In genomic region chr17:64240741-64241347, GRCh38 we compare ENCODE assay signal across 11 cellular contexts. TPM values are rescaled to one million over a fixed set of nuclear protein-coding genes. Genes with fewer than 3 reads are reported as not detected.
DNase-seq lines count a peak whose midpoint lies in the region; ATAC-seq and TF ChIP-seq lines count a peak whose summit lies in the region.
"Had no signal": no experiment of that assay in that cellular context is flagged by ENCODE, and none has a peak within 500 bp of the region (broad histone marks: within the 10 kb centered on the region; RNA-seq: fewer than 3 reads in every experiment).

No MANE protein-coding gene starts in this region.

- ATAC-seq in SK-N-SH treated with all-trans-retinoic acid at 6 μM for 48 hours (peak; percentile 84), T-cell (replicated peaks in 1 of 4) (no peak), GM18517 (IDR thresholded peaks at IDR 0.05; ENCODE audit: unreplicated experiment) (no peak)
- ATAC-seq: stimulated activated memory B cell treated with anti-CD40 and anti-IgM and Interleukin-4, amounts not matched to agents 10 μg/mL and 1 μg/mL and 100 μg/mL, for 72 hours had no signal

- peaks cover 9% of the 10 kb centered on the region for H3K4me1 ChIP-seq in fibroblast of lung (ENCODE audit: control insufficient read depth, extremely low read depth, insufficient read depth, low read length)

- H3K4me2 ChIP-seq in fibroblast of lung (ENCODE audit: extremely low read depth, insufficient read depth, low read length), result peak overlapping the region; percentile 68

- CTCF ChIA-PET in T-cell (lab: Charles Lee), result no interaction called here

- H3K27me3 ChIP-seq in fibroblast of lung (ENCODE audit: control insufficient read depth, insufficient read depth, low read length), result no peaks in the 10 kb centered on the region

- no peaks in the 10 kb centered on the region for H3K79me2 ChIP-seq in fibroblast of lung (ENCODE audit: control insufficient read depth, insufficient read depth, low read length)

- H3K9me3 Mint-ChIP-seq in T-cell, result no peaks in the 10 kb centered on the region
- H3K9me3 Mint-ChIP-seq: CD4-positive, CD25-positive, alpha-beta regulatory T cell; stimulated activated memory B cell treated with anti-CD40 and anti-IgM and Interleukin-4, amounts not matched to agents 10 μg/mL and 1 μg/mL and 100 μg/mL, for 72 hours had no signal

- POLR2A ChIA-PET in T-cell (lab: Charles Lee), result no interaction called here

- H2AFZ ChIP-seq in fibroblast of lung (ENCODE audit: low read length), result no peak overlapping the region

- no peaks in the 10 kb centered on the region for H3K9me3 ChIP-seq in fibroblast of lung (ENCODE audit: control insufficient read depth, insufficient read depth, low read depth, low read length)

- no peaks in the 10 kb centered on the region for H3K36me3 ChIP-seq in fibroblast of lung (ENCODE audit: control insufficient read depth, insufficient read depth, low read length)

- DNase-seq in AG08396 (ENCODE audit: low spot score), result peak; percentile 61
- peak; percentile 91 to 94 for DNase-seq in fibroblast of lung (ENCODE audit: low read depth in 2 of 2)
- peak; percentile 61 for DNase-seq in myocyte (ENCODE audit: low read depth)
- DNase-seq in T-cell, result no peak
- no peak for DNase-seq in NCI-H226
- no peak for DNase-seq in NCI-H1694 (lab: John Stamatoyannopoulos, UW)
- DNase-seq: CD4-positive, CD25-positive, alpha-beta regulatory T cell; NCI-H2029 had no signal

- H3K27ac Mint-ChIP-seq in T-cell, result no peak overlapping the region
- H3K27ac Mint-ChIP-seq: stimulated activated memory B cell treated with anti-CD40 and anti-IgM and Interleukin-4, amounts not matched to agents 10 μg/mL and 1 μg/mL and 100 μg/mL, for 72 hours had no signal

- H3K9ac ChIP-seq in fibroblast of lung (ENCODE audit: insufficient read depth, low read length), result no peak overlapping the region

- TF ChIP-seq CTCF in fibroblast of lung (conservative IDR thresholded peaks at IDR 0.05 in 1 of 2, IDR thresholded peaks at IDR 0.05 in 1 of 2; ENCODE audit: low read depth in 1 of 2, low read length in 2 of 2), result no peak

- H3K27me3 Mint-ChIP-seq in T-cell, result no peaks in the 10 kb centered on the region
- H3K27me3 Mint-ChIP-seq: CD4-positive, CD25-positive, alpha-beta regulatory T cell; stimulated activated memory B cell treated with anti-CD40 and anti-IgM and Interleukin-4, amounts not matched to agents 10 μg/mL and 1 μg/mL and 100 μg/mL, for 72 hours had no signal

- H3K4me1 Mint-ChIP-seq in T-cell, result peaks cover 16 to 41% (median 19%) of the 10 kb centered on the region in 3 donors

- H4K20me1 ChIP-seq in fibroblast of lung (ENCODE audit: control insufficient read depth, extremely low read depth, insufficient read depth, low read length), result no peaks in the 10 kb centered on the region

- peak overlapping the region; percentile 61 for H3K27ac ChIP-seq in fibroblast of lung (ENCODE audit: insufficient read depth, low read length)

- no peaks in the 10 kb centered on the region for H3K36me3 Mint-ChIP-seq in T-cell
- H3K36me3 Mint-ChIP-seq: CD4-positive, CD25-positive, alpha-beta regulatory T cell had no signal

- peak overlapping the region in 1 of 4 experiments; percentile 5 for H3K4me3 ChIP-seq in fibroblast of lung (replicated peaks in 1 of 4; ENCODE audit: control extremely low read depth in 1 of 4, insufficient read depth in 1 of 4, low read depth in 3 of 4, low read length in 4 of 4)

- H3K4me3 Mint-ChIP-seq in T-cell, result no peak overlapping the region
- H3K4me3 Mint-ChIP-seq: CD4-positive, CD25-positive, alpha-beta regulatory T cell; stimulated activated memory B cell treated with anti-CD40 and anti-IgM and Interleukin-4, amounts not matched to agents 10 μg/mL and 1 μg/mL and 100 μg/mL, for 72 hours had no signal

TF ChIP-seq in SK-N-SH treated with all-trans-retinoic acid at 6 μM for 48 hours, 23 proteins besides CTCF, POLR2A, EP300 and RAD21:
- TF ChIP-seq, protein P1, sequence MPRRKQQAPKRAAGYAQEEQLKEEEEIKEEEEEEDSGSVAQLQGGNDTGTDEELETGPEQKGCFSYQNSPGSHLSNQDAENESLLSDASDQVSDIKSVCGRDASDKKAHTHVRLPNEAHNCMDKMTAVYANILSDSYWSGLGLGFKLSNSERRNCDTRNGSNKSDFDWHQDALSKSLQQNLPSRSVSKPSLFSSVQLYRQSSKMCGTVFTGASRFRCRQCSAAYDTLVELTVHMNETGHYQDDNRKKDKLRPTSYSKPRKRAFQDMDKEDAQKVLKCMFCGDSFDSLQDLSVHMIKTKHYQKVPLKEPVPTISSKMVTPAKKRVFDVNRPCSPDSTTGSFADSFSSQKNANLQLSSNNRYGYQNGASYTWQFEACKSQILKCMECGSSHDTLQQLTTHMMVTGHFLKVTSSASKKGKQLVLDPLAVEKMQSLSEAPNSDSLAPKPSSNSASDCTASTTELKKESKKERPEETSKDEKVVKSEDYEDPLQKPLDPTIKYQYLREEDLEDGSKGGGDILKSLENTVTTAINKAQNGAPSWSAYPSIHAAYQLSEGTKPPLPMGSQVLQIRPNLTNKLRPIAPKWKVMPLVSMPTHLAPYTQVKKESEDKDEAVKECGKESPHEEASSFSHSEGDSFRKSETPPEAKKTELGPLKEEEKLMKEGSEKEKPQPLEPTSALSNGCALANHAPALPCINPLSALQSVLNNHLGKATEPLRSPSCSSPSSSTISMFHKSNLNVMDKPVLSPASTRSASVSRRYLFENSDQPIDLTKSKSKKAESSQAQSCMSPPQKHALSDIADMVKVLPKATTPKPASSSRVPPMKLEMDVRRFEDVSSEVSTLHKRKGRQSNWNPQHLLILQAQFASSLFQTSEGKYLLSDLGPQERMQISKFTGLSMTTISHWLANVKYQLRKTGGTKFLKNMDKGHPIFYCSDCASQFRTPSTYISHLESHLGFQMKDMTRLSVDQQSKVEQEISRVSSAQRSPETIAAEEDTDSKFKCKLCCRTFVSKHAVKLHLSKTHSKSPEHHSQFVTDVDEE (CRISPR knock-in tag; IDR thresholded peaks at IDR 0.05), result peak; percentile 86
- no peak for TF ChIP-seq POU6F1 (CRISPR knock-in tag; IDR thresholded peaks at IDR 0.05; ENCODE audit: borderline replicate concordance, low read depth)
- 0 out of 2 replicates have a peak, but pooled peaks have one; percentile 40 for TF ChIP-seq PPARA (CRISPR knock-in tag; IDR thresholded peaks at IDR 0.05; ENCODE audit: borderline replicate concordance)
- TF ChIP-seq, protein P2, sequence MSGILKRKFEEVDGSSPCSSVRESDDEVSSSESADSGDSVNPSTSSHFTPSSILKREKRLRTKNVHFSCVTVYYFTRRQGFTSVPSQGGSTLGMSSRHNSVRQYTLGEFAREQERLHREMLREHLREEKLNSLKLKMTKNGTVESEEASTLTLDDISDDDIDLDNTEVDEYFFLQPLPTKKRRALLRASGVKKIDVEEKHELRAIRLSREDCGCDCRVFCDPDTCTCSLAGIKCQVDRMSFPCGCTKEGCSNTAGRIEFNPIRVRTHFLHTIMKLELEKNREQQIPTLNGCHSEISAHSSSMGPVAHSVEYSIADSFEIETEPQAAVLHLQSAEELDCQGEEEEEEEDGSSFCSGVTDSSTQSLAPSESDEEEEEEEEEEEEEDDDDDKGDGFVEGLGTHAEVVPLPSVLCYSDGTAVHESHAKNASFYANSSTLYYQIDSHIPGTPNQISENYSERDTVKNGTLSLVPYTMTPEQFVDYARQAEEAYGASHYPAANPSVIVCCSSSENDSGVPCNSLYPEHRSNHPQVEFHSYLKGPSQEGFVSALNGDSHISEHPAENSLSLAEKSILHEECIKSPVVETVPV (CRISPR knock-in tag; IDR thresholded peaks at IDR 0.05), result no peak
- peak; percentile 97 for TF ChIP-seq TCF4 (CRISPR knock-in tag; IDR thresholded peaks at IDR 0.05; ENCODE audit: borderline replicate concordance)
- TF ChIP-seq CREB5 (CRISPR knock-in tag; IDR thresholded peaks at IDR 0.05; ENCODE audit: low read depth), result peak; percentile 13; the same call in 1 of the 2 replicates
- 0 out of 2 replicates have a peak, but pooled peaks have one; percentile 50 for TF ChIP-seq ZNF565 (CRISPR knock-in tag; conservative IDR thresholded peaks at IDR 0.05; ENCODE audit: low read depth)
- 0 out of 2 replicates have a peak, but pooled peaks have one; percentile 10 for TF ChIP-seq ZNF70 (CRISPR knock-in tag; IDR thresholded peaks at IDR 0.05)
- no peak for TF ChIP-seq BACH2 (CRISPR knock-in tag; IDR thresholded peaks at IDR 0.05; ENCODE audit: borderline replicate concordance)
TF ChIP-seq in SK-N-SH treated with all-trans-retinoic acid at 6 μM for 48 hours: peak in this region for 6.

RNA-seq across cellular contexts. Expression of gene TEX2, which starts 22.2 kb away (rescaled TPM):
- total RNA-seq in fibroblast of lung, result 23.6 and 33.4 TPM in 2 replicates
- polyA plus RNA-seq in fibroblast of lung, result 18.6 and 25.6 TPM in 2 replicates
- polyA plus RNA-seq in fibroblast of lung (2012), result 16.2 and 18.9 TPM in 2 replicates
- 25.8 and 39.4 TPM in 2 replicates for polyA minus RNA-seq in fibroblast of lung (ENCODE audit: low replicate concordance)
- 77.4 and 90.2 TPM in 2 replicates for total RNA-seq in myocyte
- polyA plus RNA-seq in myocyte (2012), result 51.2 TPM
- total RNA-seq in T-cell, result 10 to 100 TPM; 12.5 to 16.4 (median 14.8) TPM

Comparison
In these comparisons a context has a peak if more than half of its experiments do, and no peak if none do; other contexts are left out.
1. DNase-seq: peak in AG08396 (single experiment), fibroblast of lung (2 of 2) and myocyte (single experiment); none in T-cell (0 of 34), NCI-H226 (single experiment) and NCI-H1694 (single experiment).